Comparison of ENCODE assay signal across 9 cellular contexts in the genomic region with DNA sequence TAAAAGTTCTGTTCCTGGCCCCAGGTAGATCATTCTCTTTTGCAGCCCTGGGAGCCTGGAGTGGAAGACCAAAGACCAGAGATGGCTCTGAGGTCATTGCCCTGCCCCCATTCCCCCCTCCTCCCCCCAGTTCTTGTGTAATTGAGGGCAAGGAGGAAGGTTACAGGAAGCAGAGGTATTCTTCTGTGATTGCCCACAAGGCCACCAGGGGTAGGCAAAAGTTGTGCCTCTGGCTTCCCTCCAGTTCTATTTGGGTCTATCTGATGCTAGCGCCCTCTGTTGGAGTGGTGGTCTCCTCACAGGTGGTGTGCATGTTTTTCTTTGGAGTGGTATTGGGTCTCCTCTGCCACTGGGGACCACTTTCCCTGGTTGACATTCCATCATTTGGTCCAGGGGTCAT. TPM values are rescaled to one million over a fixed set of nuclear protein-coding genes. Genes with fewer than 3 reads are reported as not detected.
DNase-seq lines count a peak whose midpoint lies in the region; ATAC-seq and TF ChIP-seq lines count a peak whose summit lies in the region.
"Had no signal": no experiment of that assay in that cellular context is flagged by ENCODE, and none has a peak within 500 bp of the region (broad histone marks: within the 10 kb centered on the region; RNA-seq: fewer than 3 reads in every experiment).

No MANE protein-coding gene starts in this region.

- no peaks in the 10 kb centered on the region for H3K36me3 ChIP-seq in SK-N-SH (replicated peaks in 1 of 2; ENCODE audit: control insufficient read depth in 1 of 2, insufficient read depth in 2 of 2, low read length in 1 of 2)
- no peaks in the 10 kb centered on the region for H3K36me3 ChIP-seq in esophagus squamous epithelium

- CTCF ChIA-PET in SK-N-SH (lab: Yijun Ruan, JAX), result interaction anchor here (0.9 to 13.4 kb wide), 6 partner anchors 183 to 480 kb away, joined by 4 to 361 read pairs (median 6); no protein-coding TSS in a partner anchor

- H3K9me3 ChIP-seq in SK-N-SH, result no peaks in the 10 kb centered on the region
- no peaks in the 10 kb centered on the region for H3K9me3 ChIP-seq in esophagus squamous epithelium

- TF ChIP-seq CTCF in SK-N-SH (IDR thresholded peaks at IDR 0.05) (peak; percentile 41), epithelial cell of proximal tubule (conservative IDR thresholded peaks at IDR 0.05; ENCODE audit: low read depth, low read length) (peak; percentile 57), esophagus squamous epithelium (IDR thresholded peaks at IDR 0.05) (peak in 2 of 6 experiments; percentile 22 to 44)

- no peak overlapping the region for H3K27ac Mint-ChIP-seq in T-helper 2 cell treated with Interferon-gamma antibody and Interleukin-4, amounts not matched to agents 5 μg/mL and 100 μg/mL, for 36 hours
- H3K27ac Mint-ChIP-seq: activated B cell treated with CpG ODN at 0.5 μM for 24 hours had no signal

- H3K4me3 ChIP-seq in SK-N-SH (ENCODE audit: low read depth in 2 of 2, low read length in 1 of 2), result no peak overlapping the region
- H3K4me3 ChIP-seq in epithelial cell of proximal tubule (ENCODE audit: low read depth, low read length), result no peak overlapping the region
- no peak overlapping the region for H3K4me3 ChIP-seq in esophagus squamous epithelium

- 70% methylated on average over 1 of the region's 1 CpG for WGBS in SK-N-SH (ENCODE audit: low lambda C conversion rate)
- 86% methylated on average over 1 of the region's 1 CpG; no CpG with 5 or more reads in 1 of the 2 donors for WGBS in esophagus squamous epithelium, 2 donors

- H3K4me1 ChIP-seq in SK-N-SH (ENCODE audit: control insufficient read depth in 1 of 2, insufficient read depth in 2 of 2, low read depth in 1 of 2, low read length in 1 of 2) (peaks cover 0 to 17% of the 10 kb centered on the region in 2 experiments; a peak in 2 of 4 replicates), esophagus squamous epithelium (peaks cover 0 to 5% (median 0%) of the 10 kb centered on the region in 3 donors)

- no peak overlapping the region for H2AFZ ChIP-seq in SK-N-SH (ENCODE audit: low read depth)

- no peak overlapping the region for H3K9ac ChIP-seq in SK-N-SH

- no peak overlapping the region for H3K4me3 Mint-ChIP-seq in T-helper 2 cell treated with Interferon-gamma antibody and Interleukin-4, amounts not matched to agents 5 μg/mL and 100 μg/mL, for 36 hours
- H3K4me3 Mint-ChIP-seq: activated B cell treated with CpG ODN at 0.5 μM for 24 hours had no signal

- TF ChIP-seq EP300 in SK-N-SH (IDR thresholded peaks at IDR 0.05; ENCODE audit: borderline replicate concordance in 1 of 2, low read depth in 1 of 2, low read length in 1 of 2), result no peak

- no peaks in the 10 kb centered on the region for H3K27me3 Mint-ChIP-seq in T-helper 2 cell treated with Interferon-gamma antibody and Interleukin-4, amounts not matched to agents 5 μg/mL and 100 μg/mL, for 36 hours (ENCODE audit: low read depth)
- H3K27me3 Mint-ChIP-seq: activated B cell treated with CpG ODN at 0.5 μM for 24 hours had no signal

- H3K79me2 ChIP-seq in SK-N-SH (ENCODE audit: insufficient read depth), result no peaks in the 10 kb centered on the region

- no peaks in the 10 kb centered on the region for H3K9me3 Mint-ChIP-seq in T-helper 2 cell treated with Interferon-gamma antibody and Interleukin-4, amounts not matched to agents 5 μg/mL and 100 μg/mL, for 36 hours
- H3K9me3 Mint-ChIP-seq: activated B cell treated with CpG ODN at 0.5 μM for 24 hours had no signal

- DNase-seq in SK-N-SH, result no peak
- peak; percentile 17 for DNase-seq in T-helper 2 cell treated with Interferon-gamma antibody and Interleukin-4, amounts not matched to agents 5 μg/mL and 100 μg/mL, for 36 hours (ENCODE audit: low spot score)
- DNase-seq in epithelial cell of proximal tubule (ENCODE audit: low read depth), result no peak
- DNase-seq in stimulated activated CD8-positive, alpha-beta memory T cell treated with anti-CD3 and anti-CD28 coated beads, Interleukin-7, amount 100 ng/mL, for 48 hours (ENCODE audit: extremely low read depth in 1 of 2, low read depth in 1 of 2), result peak; percentile 1 to 10
- DNase-seq in NCI-H1436 (lab: John Stamatoyannopoulos, UW), result no peak
- DNase-seq in esophagus squamous epithelium (lab: John Stamatoyannopoulos, UW), result no peak
- no peak for DNase-seq in pons (ENCODE audit: low spot score)
- DNase-seq: activated B cell treated with CpG ODN at 0.5 μM for 24 hours had no signal

- no peaks in the 10 kb centered on the region for H3K36me3 Mint-ChIP-seq in T-helper 2 cell treated with Interferon-gamma antibody and Interleukin-4, amounts not matched to agents 5 μg/mL and 100 μg/mL, for 36 hours (ENCODE audit: low read depth)

- POLR2A ChIA-PET in SK-N-SH (lab: Yijun Ruan, JAX), result no interaction called here

- H3K4me1 Mint-ChIP-seq in T-helper 2 cell treated with Interferon-gamma antibody and Interleukin-4, amounts not matched to agents 5 μg/mL and 100 μg/mL, for 36 hours (ENCODE audit: low read depth), result no peaks in the 10 kb centered on the region
- H3K4me1 Mint-ChIP-seq: activated B cell treated with CpG ODN at 0.5 μM for 24 hours had no signal

- TF ChIP-seq POLR2A in esophagus squamous epithelium (IDR thresholded peaks at IDR 0.05), result no peak

- H3K27ac ChIP-seq in SK-N-SH (ENCODE audit: low read depth in 2 of 2, low read length in 1 of 2) (no peak overlapping the region), esophagus squamous epithelium (no peak overlapping the region)

- TF ChIP-seq RAD21 in SK-N-SH (IDR thresholded peaks at IDR 0.05; ENCODE audit: low read length), result no peak

- no peaks in the 10 kb centered on the region for H3F3A ChIP-seq in SK-N-SH (replicated peaks; ENCODE audit: insufficient read depth)

- intact Hi-C loops in esophagus squamous epithelium (cut with DNase I), result loop anchor here (5.0 to 10.0 kb wide), 3 partner anchors 180 to 473 kb away; a partner anchor contains a TSS

- no peak for ATAC-seq in SK-N-SH treated with all-trans-retinoic acid at 6 μM for 48 hours

- no peaks in the 10 kb centered on the region for H3K9me2 ChIP-seq in SK-N-SH

- H4K20me1 ChIP-seq in SK-N-SH (ENCODE audit: insufficient read depth), result no peaks in the 10 kb centered on the region

- H3K4me2 ChIP-seq in SK-N-SH, result no peak overlapping the region

- no peaks in the 10 kb centered on the region for H3K27me3 ChIP-seq in SK-N-SH (ENCODE audit: insufficient read depth)
- no peaks in the 10 kb centered on the region for H3K27me3 ChIP-seq in esophagus squamous epithelium

TF ChIP-seq in SK-N-SH, 30 proteins besides CTCF, POLR2A, EP300 and RAD21 (continues in another document):
- TF ChIP-seq IRF3 (IDR thresholded peaks at IDR 0.05; ENCODE audit: low read depth, low read length), result no peak
- no peak for TF ChIP-seq SMC3 (IDR thresholded peaks at IDR 0.05; ENCODE audit: low read depth, low read length)
- TF ChIP-seq FOXM1 (IDR thresholded peaks at IDR 0.05; ENCODE audit: low read depth), result no peak
- no peak for TF ChIP-seq USF1 (IDR thresholded peaks at IDR 0.05; ENCODE audit: borderline replicate concordance, low read depth)
- TF ChIP-seq CHD2 (IDR thresholded peaks at IDR 0.05; ENCODE audit: low read length, partially characterized antibody), result no peak

TF ChIP-seq in SK-N-SH treated with all-trans-retinoic acid at 6 μM for 48 hours, 23 proteins besides CTCF, POLR2A, EP300 and RAD21 (continues in another document):
- no peak for TF ChIP-seq ZNF565 (CRISPR knock-in tag; conservative IDR thresholded peaks at IDR 0.05; ENCODE audit: low read depth)
- TF ChIP-seq ISL1 (CRISPR knock-in tag; IDR thresholded peaks at IDR 0.05), result no peak
- TF ChIP-seq RARB (CRISPR knock-in tag; IDR thresholded peaks at IDR 0.05), result no peak
- no peak for TF ChIP-seq ESRRG (CRISPR knock-in tag; IDR thresholded peaks at IDR 0.05)
- no peak for TF ChIP-seq CSDC2 (CRISPR knock-in tag; IDR thresholded peaks at IDR 0.05)
- TF ChIP-seq, protein P1, sequence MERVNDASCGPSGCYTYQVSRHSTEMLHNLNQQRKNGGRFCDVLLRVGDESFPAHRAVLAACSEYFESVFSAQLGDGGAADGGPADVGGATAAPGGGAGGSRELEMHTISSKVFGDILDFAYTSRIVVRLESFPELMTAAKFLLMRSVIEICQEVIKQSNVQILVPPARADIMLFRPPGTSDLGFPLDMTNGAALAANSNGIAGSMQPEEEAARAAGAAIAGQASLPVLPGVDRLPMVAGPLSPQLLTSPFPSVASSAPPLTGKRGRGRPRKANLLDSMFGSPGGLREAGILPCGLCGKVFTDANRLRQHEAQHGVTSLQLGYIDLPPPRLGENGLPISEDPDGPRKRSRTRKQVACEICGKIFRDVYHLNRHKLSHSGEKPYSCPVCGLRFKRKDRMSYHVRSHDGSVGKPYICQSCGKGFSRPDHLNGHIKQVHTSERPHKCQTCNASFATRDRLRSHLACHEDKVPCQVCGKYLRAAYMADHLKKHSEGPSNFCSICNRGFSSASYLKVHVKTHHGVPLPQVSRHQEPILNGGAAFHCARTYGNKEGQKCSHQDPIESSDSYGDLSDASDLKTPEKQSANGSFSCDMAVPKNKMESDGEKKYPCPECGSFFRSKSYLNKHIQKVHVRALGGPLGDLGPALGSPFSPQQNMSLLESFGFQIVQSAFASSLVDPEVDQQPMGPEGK (CRISPR knock-in tag; IDR thresholded peaks at IDR 0.05; ENCODE audit: borderline replicate concordance), result no peak
- TF ChIP-seq, protein P2, sequence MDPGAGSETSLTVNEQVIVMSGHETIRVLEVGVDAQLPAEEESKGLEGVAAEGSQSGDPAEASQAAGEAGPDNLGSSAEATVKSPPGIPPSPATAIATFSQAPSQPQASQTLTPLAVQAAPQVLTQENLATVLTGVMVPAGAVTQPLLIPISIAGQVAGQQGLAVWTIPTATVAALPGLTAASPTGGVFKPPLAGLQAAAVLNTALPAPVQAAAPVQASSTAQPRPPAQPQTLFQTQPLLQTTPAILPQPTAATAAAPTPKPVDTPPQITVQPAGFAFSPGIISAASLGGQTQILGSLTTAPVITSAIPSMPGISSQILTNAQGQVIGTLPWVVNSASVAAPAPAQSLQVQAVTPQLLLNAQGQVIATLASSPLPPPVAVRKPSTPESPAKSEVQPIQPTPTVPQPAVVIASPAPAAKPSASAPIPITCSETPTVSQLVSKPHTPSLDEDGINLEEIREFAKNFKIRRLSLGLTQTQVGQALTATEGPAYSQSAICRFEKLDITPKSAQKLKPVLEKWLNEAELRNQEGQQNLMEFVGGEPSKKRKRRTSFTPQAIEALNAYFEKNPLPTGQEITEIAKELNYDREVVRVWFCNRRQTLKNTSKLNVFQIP (CRISPR knock-in tag; IDR thresholded peaks at IDR 0.05; ENCODE audit: borderline replicate concordance, low read depth), result no peak

RNA-seq across cellular contexts. Expression of gene CRY1, which starts 41.2 kb away (rescaled TPM):
- 4.9 and 6.7 TPM in 2 replicates for polyA plus RNA-seq in SK-N-SH (2012; rRNA removed)
- 6.2 and 7.2 TPM in 2 replicates for polyA plus RNA-seq in SK-N-SH (2012; cell fraction: cytosol; rRNA removed)
- 6.9 and 9.4 TPM in 2 replicates for polyA plus RNA-seq in SK-N-SH (2012; cell fraction: nucleus; rRNA removed)
- total RNA-seq in epithelial cell of proximal tubule (26.8 and 31.0 TPM in 2 replicates), esophagus squamous epithelium (10 to 100 TPM in 2 of 4 donors, 1 to 10 TPM in 2; 5.7 to 14.3 (median 10.8) TPM)

Comparison
In these comparisons a context has a peak if more than half of its experiments do, and no peak if none do; other contexts are left out.
1. DNase-seq: peak in T-helper 2 cell treated with Interferon-gamma antibody and Interleukin-4, amounts not matched to agents 5 μg/mL and 100 μg/mL, for 36 hours (single experiment) and stimulated activated CD8-positive, alpha-beta memory T cell treated with anti-CD3 and anti-CD28 coated beads, Interleukin-7, amount 100 ng/mL, for 48 hours (2 of 2); none in SK-N-SH (single experiment), epithelial cell of proximal tubule (single experiment), NCI-H1436 (single experiment), esophagus squamous epithelium (single experiment) and pons (single experiment).